Comparison of ENCODE assay signal across 13 cellular contexts in genomic region chr4:147060171-147060931, GRCh38.
DNase-seq lines count a peak whose midpoint lies in the region; ATAC-seq and TF ChIP-seq lines count a peak whose summit lies in the region.
"Had no signal": no experiment of that assay in that cellular context is flagged by ENCODE, and none has a peak within 500 bp of the region (broad histone marks: within the 10 kb centered on the region; RNA-seq: fewer than 3 reads in every experiment).

No MANE protein-coding gene starts in this region.

- DNase-seq in DND-41 (no peak), adipocyte (ENCODE audit: low read depth) (peak; percentile 91), foreskin melanocyte (peak; percentile 33), non-pigmented ciliary epithelial cell (ENCODE audit: low read depth) (peak; percentile 73), NCI-H1048 (lab: John Stamatoyannopoulos, UW) (no peak), RPMI8226 (no peak), amygdala (lab: John Stamatoyannopoulos, UW) (no peak)
- DNase-seq in activated naive CD4-positive, alpha-beta T cell (lab: John Stamatoyannopoulos, UW), result no peak
- DNase-seq: CD8-positive, alpha-beta memory T cell; effector memory CD8-positive, alpha-beta T cell; NCI-H1694; T-helper 9 cell had no signal

- no peak overlapping the region for H3K27ac ChIP-seq in DND-41 (ENCODE audit: low read length)

- H3K4me3 ChIP-seq in DND-41 (ENCODE audit: low read depth in 1 of 2, low read length in 2 of 2) (no peak overlapping the region), adipocyte (ENCODE audit: low read length) (no peak overlapping the region)

- H3K9ac ChIP-seq in DND-41 (ENCODE audit: low read depth, low read length) (no peak overlapping the region), adipocyte (ENCODE audit: low read length) (peak overlapping the region; percentile 6)

- no peak for TF ChIP-seq CTCF in DND-41 (IDR thresholded peaks at IDR 0.05; ENCODE audit: borderline replicate concordance, extremely low read depth, low read length, poor library complexity, severe bottlenecking)

- no peaks in the 10 kb centered on the region for H3K36me3 ChIP-seq in DND-41 (ENCODE audit: insufficient read depth, low read length)
- H3K36me3 ChIP-seq in adipocyte (ENCODE audit: control insufficient read depth, insufficient read depth, low read length, severe bottlenecking), result no peaks in the 10 kb centered on the region

- H3K9me3 ChIP-seq in DND-41 (ENCODE audit: insufficient read depth, low read length, severe bottlenecking) (no peaks in the 10 kb centered on the region), adipocyte (ENCODE audit: control insufficient read depth, low read length) (no peaks in the 10 kb centered on the region)

- H3K79me2 ChIP-seq in DND-41 (ENCODE audit: insufficient read depth, low read length), result no peaks in the 10 kb centered on the region

- H2AFZ ChIP-seq in DND-41 (ENCODE audit: low read depth, low read length), result no peak overlapping the region

- 0 out of 3 replicates have a peak, but pooled peaks have one; percentile 47 for ATAC-seq in DND-41 (ENCODE audit: insufficient read depth, low read depth)
- ATAC-seq: effector memory CD8-positive, alpha-beta T cell; HepG2 had no signal

- no peaks in the 10 kb centered on the region for H4K20me1 ChIP-seq in DND-41 (ENCODE audit: insufficient read depth, low read length)

- H3K4me1 ChIP-seq in DND-41 (ENCODE audit: insufficient read depth, low read length) (no peaks in the 10 kb centered on the region), adipocyte (ENCODE audit: control insufficient read depth, insufficient read depth, low read length) (peaks cover 40% of the 10 kb centered on the region)

- no peak overlapping the region for H3K4me2 ChIP-seq in DND-41 (ENCODE audit: insufficient read depth, low read length)

- no peaks in the 10 kb centered on the region for H3K27me3 ChIP-seq in DND-41 (ENCODE audit: insufficient read depth, low read length, poor library complexity)
- H3K27me3 ChIP-seq in adipocyte (replicated peaks; ENCODE audit: control insufficient read depth, insufficient read depth, low read length), result no peaks in the 10 kb centered on the region

Comparison
In these comparisons a context has a peak if more than half of its experiments do, and no peak if none do; other contexts are left out.
1. DNase-seq: peak in adipocyte (single experiment), foreskin melanocyte (single experiment) and non-pigmented ciliary epithelial cell (single experiment); none in DND-41 (single experiment), activated naive CD4-positive, alpha-beta T cell (0 of 4), NCI-H1048 (single experiment), RPMI8226 (single experiment) and amygdala (0 of 56).